1 cellular context compared by ENCODE assay signal in genomic region chr6:149317656-149318571, GRCh38.
TF ChIP-seq lines count a peak whose summit lies in the region.

A gene with protein sequence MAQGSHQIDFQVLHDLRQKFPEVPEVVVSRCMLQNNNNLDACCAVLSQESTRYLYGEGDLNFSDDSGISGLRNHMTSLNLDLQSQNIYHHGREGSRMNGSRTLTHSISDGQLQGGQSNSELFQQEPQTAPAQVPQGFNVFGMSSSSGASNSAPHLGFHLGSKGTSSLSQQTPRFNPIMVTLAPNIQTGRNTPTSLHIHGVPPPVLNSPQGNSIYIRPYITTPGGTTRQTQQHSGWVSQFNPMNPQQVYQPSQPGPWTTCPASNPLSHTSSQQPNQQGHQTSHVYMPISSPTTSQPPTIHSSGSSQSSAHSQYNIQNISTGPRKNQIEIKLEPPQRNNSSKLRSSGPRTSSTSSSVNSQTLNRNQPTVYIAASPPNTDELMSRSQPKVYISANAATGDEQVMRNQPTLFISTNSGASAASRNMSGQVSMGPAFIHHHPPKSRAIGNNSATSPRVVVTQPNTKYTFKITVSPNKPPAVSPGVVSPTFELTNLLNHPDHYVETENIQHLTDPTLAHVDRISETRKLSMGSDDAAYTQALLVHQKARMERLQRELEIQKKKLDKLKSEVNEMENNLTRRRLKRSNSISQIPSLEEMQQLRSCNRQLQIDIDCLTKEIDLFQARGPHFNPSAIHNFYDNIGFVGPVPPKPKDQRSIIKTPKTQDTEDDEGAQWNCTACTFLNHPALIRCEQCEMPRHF (plus strand): TSS chr6:149317712. CDS start chr6:149369998, 52,286 bp downstream.

TF ChIP-seq in GM12878, 131 proteins besides CTCF, POLR2A, EP300 and RAD21 (continued from another document):
- TF ChIP-seq ELK1 (IDR thresholded peaks at IDR 0.05; ENCODE audit: low read depth, low read length) (no peak), IKZF2 (IDR thresholded peaks at IDR 0.05) (no peak), WRNIP1 (IDR thresholded peaks at IDR 0.05; ENCODE audit: borderline replicate concordance, low read depth, low read length) (no peak), SP1 (IDR thresholded peaks at IDR 0.05; ENCODE audit: low read depth, low read length) (no peak), SMARCA5 (IDR thresholded peaks at IDR 0.05) (0 out of 2 replicates have a peak, but pooled peaks have one; percentile 46), LARP7 (IDR thresholded peaks at IDR 0.05) (0 out of 2 replicates have a peak, but pooled peaks have one; percentile 76), ZNF274 (IDR thresholded peaks at IDR 0.05; ENCODE audit: insufficient read depth, insufficient read length) (no peak), FOS (IDR thresholded peaks at IDR 0.05; ENCODE audit: borderline replicate concordance, extremely low read depth, insufficient read length) (no peak), RELA (IDR thresholded peaks at IDR 0.05; ENCODE audit: borderline replicate concordance, partially characterized antibody) (no peak), CHD4 (IDR thresholded peaks at IDR 0.05) (no peak), ZSCAN29 (IDR thresholded peaks at IDR 0.05) (no peak), RFX5 (IDR thresholded peaks at IDR 0.05; ENCODE audit: low read depth, low read length) (no peak), TCF7 (IDR thresholded peaks at IDR 0.05; ENCODE audit: borderline replicate concordance) (0 out of 2 replicates have a peak, but pooled peaks have one; percentile 38), SIX5 (IDR thresholded peaks at IDR 0.05; ENCODE audit: low read depth, low read length, severe bottlenecking) (no peak), CREB1 (IDR thresholded peaks at IDR 0.05; ENCODE audit: low read depth) (no peak), IKZF1 (conservative IDR thresholded peaks at IDR 0.05) (peak; percentile 10), ZNF24 (IDR thresholded peaks at IDR 0.05) (no peak), TARDBP (IDR thresholded peaks at IDR 0.05; ENCODE audit: borderline replicate concordance) (no peak), SREBF1 (IDR thresholded peaks at IDR 0.05; ENCODE audit: low read length) (no peak), NFYA (IDR thresholded peaks at IDR 0.05; ENCODE audit: borderline replicate concordance, low read depth, low read length) (no peak), TAF1 (IDR thresholded peaks at IDR 0.05; ENCODE audit: borderline replicate concordance, low read depth, low read length) (0 out of 2 replicates have a peak, but pooled peaks have one; percentile 1)
- TF ChIP-seq, protein P1, sequence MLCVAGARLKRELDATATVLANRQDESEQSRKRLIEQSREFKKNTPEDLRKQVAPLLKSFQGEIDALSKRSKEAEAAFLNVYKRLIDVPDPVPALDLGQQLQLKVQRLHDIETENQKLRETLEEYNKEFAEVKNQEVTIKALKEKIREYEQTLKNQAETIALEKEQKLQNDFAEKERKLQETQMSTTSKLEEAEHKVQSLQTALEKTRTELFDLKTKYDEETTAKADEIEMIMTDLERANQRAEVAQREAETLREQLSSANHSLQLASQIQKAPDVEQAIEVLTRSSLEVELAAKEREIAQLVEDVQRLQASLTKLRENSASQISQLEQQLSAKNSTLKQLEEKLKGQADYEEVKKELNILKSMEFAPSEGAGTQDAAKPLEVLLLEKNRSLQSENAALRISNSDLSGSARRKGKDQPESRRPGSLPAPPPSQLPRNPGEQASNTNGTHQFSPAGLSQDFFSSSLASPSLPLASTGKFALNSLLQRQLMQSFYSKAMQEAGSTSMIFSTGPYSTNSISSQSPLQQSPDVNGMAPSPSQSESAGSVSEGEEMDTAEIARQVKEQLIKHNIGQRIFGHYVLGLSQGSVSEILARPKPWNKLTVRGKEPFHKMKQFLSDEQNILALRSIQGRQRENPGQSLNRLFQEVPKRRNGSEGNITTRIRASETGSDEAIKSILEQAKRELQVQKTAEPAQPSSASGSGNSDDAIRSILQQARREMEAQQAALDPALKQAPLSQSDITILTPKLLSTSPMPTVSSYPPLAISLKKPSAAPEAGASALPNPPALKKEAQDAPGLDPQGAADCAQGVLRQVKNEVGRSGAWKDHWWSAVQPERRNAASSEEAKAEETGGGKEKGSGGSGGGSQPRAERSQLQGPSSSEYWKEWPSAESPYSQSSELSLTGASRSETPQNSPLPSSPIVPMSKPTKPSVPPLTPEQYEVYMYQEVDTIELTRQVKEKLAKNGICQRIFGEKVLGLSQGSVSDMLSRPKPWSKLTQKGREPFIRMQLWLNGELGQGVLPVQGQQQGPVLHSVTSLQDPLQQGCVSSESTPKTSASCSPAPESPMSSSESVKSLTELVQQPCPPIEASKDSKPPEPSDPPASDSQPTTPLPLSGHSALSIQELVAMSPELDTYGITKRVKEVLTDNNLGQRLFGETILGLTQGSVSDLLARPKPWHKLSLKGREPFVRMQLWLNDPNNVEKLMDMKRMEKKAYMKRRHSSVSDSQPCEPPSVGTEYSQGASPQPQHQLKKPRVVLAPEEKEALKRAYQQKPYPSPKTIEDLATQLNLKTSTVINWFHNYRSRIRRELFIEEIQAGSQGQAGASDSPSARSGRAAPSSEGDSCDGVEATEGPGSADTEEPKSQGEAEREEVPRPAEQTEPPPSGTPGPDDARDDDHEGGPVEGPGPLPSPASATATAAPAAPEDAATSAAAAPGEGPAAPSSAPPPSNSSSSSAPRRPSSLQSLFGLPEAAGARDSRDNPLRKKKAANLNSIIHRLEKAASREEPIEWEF (IDR thresholded peaks at IDR 0.05; ENCODE audit: insufficient replicate concordance, low read depth, low read length), result no peak
- TF ChIP-seq, protein P2, sequence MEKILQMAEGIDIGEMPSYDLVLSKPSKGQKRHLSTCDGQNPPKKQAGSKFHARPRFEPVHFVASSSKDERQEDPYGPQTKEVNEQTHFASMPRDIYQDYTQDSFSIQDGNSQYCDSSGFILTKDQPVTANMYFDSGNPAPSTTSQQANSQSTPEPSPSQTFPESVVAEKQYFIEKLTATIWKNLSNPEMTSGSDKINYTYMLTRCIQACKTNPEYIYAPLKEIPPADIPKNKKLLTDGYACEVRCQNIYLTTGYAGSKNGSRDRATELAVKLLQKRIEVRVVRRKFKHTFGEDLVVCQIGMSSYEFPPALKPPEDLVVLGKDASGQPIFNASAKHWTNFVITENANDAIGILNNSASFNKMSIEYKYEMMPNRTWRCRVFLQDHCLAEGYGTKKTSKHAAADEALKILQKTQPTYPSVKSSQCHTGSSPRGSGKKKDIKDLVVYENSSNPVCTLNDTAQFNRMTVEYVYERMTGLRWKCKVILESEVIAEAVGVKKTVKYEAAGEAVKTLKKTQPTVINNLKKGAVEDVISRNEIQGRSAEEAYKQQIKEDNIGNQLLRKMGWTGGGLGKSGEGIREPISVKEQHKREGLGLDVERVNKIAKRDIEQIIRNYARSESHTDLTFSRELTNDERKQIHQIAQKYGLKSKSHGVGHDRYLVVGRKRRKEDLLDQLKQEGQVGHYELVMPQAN (conservative IDR thresholded peaks at IDR 0.05), result no peak
- TF ChIP-seq, protein P3, sequence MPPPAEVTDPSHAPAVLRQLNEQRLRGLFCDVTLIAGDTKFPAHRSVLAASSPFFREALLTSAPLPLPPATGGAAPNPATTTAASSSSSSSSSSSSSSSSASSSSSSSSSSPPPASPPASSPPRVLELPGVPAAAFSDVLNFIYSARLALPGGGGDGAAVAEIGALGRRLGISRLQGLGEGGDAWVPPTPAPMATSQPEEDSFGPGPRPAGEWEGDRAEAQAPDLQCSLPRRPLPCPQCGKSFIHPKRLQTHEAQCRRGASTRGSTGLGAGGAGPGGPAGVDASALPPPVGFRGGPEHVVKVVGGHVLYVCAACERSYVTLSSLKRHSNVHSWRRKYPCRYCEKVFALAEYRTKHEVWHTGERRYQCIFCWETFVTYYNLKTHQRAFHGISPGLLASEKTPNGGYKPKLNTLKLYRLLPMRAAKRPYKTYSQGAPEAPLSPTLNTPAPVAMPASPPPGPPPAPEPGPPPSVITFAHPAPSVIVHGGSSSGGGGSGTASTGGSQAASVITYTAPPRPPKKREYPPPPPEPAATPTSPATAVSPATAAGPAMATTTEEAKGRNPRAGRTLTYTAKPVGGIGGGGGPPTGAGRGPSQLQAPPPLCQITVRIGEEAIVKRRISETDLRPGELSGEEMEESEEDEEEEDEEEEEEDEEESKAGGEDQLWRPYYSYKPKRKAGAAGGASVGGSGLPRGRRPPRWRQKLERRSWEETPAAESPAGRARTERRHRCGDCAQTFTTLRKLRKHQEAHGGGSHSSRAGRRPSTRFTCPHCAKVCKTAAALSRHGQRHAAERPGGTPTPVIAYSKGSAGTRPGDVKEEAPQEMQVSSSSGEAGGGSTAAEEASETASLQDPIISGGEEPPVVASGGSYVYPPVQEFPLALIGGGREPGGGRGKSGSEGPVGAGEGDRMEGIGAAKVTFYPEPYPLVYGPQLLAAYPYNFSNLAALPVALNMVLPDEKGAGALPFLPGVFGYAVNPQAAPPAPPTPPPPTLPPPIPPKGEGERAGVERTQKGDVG (CRISPR knock-in tag; IDR thresholded peaks at IDR 0.05), result no peak
